In genomic region chr1:223340637-223341036, GRCh38 we compare ENCODE assay signal across 19 cellular contexts. TPM values are rescaled to one million over a fixed set of nuclear protein-coding genes. Genes with fewer than 3 reads are reported as not detected.
DNase-seq lines count a peak whose midpoint lies in the region; ATAC-seq and TF ChIP-seq lines count a peak whose summit lies in the region.
"Had no signal": no experiment of that assay in that cellular context is flagged by ENCODE, and none has a peak within 500 bp of the region (broad histone marks: within the 10 kb centered on the region; RNA-seq: fewer than 3 reads in every experiment).

No MANE protein-coding gene starts in this region.

- H3K9me3 ChIP-seq in left ventricle myocardium inferior (replicated peaks), result no peaks in the 10 kb centered on the region
- H3K9me3 ChIP-seq in smooth muscle cell (replicated peaks; ENCODE audit: low read depth), result no peaks in the 10 kb centered on the region
- H3K9me3 ChIP-seq: MG63 had no signal

- TF ChIP-seq CTCF in left ventricle myocardium inferior (IDR thresholded peaks at IDR 0.05; ENCODE audit: borderline replicate concordance) (no peak), glutamatergic neuron (IDR thresholded peaks at IDR 0.05; ENCODE audit: partially characterized antibody, unreplicated experiment) (no peak), smooth muscle cell (IDR thresholded peaks at IDR 0.05; ENCODE audit: borderline replicate concordance, insufficient read depth, poor library complexity, severe bottlenecking) (no peak)

- no peaks in the 10 kb centered on the region for H3K36me3 Mint-ChIP-seq in glutamatergic neuron (ENCODE audit: unreplicated experiment)
- H3K36me3 Mint-ChIP-seq: CD14-positive monocyte had no signal

- H3F3A ChIP-seq in smooth muscle cell (ENCODE audit: low read depth), result no peaks in the 10 kb centered on the region

- no peak overlapping the region for H2AFZ ChIP-seq in smooth muscle cell (ENCODE audit: low read depth)

- H3K4me3 Mint-ChIP-seq in glutamatergic neuron (ENCODE audit: unreplicated experiment), result peak overlapping the region; percentile 68
- H3K4me3 Mint-ChIP-seq: CD14-positive monocyte, HFFc6 had no signal

- H3K27ac Mint-ChIP-seq in glutamatergic neuron (ENCODE audit: unreplicated experiment), result peak overlapping the region; percentile 65
- H3K27ac Mint-ChIP-seq: HFFc6 had no signal

- H3K27me3 ChIP-seq in left ventricle myocardium inferior (ENCODE audit: low read depth) (no peaks in the 10 kb centered on the region), smooth muscle cell (ENCODE audit: low read depth) (no peaks in the 10 kb centered on the region)
- H3K27me3 ChIP-seq: MG63 had no signal

- ATAC-seq in left ventricle myocardium superior (no peak), left colon (no peak)
- ATAC-seq: HepG2, PC-3 had no signal

- intact Hi-C loops in left ventricle myocardium inferior (cut with micrococcal nuclease), result no loop called here
- intact Hi-C loops in left ventricle myocardium superior (cut with micrococcal nuclease), result no loop called here
- intact Hi-C loops in left colon (cut with DNase I, micrococcal nuclease), result no loop called here

- peaks cover 4% of the 10 kb centered on the region for H3K27me3 Mint-ChIP-seq in glutamatergic neuron (ENCODE audit: unreplicated experiment)

- no peaks in the 10 kb centered on the region for H4K20me1 ChIP-seq in smooth muscle cell (ENCODE audit: low read depth)

- H3K36me3 ChIP-seq in left ventricle myocardium inferior (no peaks in the 10 kb centered on the region), smooth muscle cell (ENCODE audit: low read depth) (no peaks in the 10 kb centered on the region)
- H3K36me3 ChIP-seq: MG63 had no signal

- H3K79me2 ChIP-seq in smooth muscle cell (ENCODE audit: low read depth), result no peaks in the 10 kb centered on the region

- H3K4me3 ChIP-seq in left ventricle myocardium inferior (no peak overlapping the region), smooth muscle cell (no peak overlapping the region)
- H3K4me3 ChIP-seq: MG63 had no signal

- H3K4me2 ChIP-seq in smooth muscle cell, result peak overlapping the region; percentile 18
- H3K4me2 ChIP-seq: KMS-11 had no signal

- 86% methylated on average over 3 of the region's 3 CpGs for WGBS in smooth muscle cell (ENCODE audit: low lambda C conversion rate)

- no peak overlapping the region for H3K9ac ChIP-seq in smooth muscle cell (ENCODE audit: low read depth)
- H3K9ac ChIP-seq: KMS-11 had no signal

- DNase-seq in left ventricle myocardium inferior (no peak), left ventricle myocardium superior (no peak), glutamatergic neuron (no peak), smooth muscle cell (lab: John Stamatoyannopoulos, UW; ENCODE audit: unreplicated experiment) (no peak), NCI-H187 treated with DMSO at 0.1 percent for 48 hours (lab: John Stamatoyannopoulos, UW) (no peak), left colon (no peak), foreskin melanocyte (no peak)
- DNase-seq: GDM1, H7, NCI-H1048, NCI-H2029 had no signal

- peaks cover 71% of the 10 kb centered on the region for H3K4me1 ChIP-seq in left ventricle myocardium inferior
- peaks cover 18% of the 10 kb centered on the region for H3K4me1 ChIP-seq in smooth muscle cell (ENCODE audit: low read depth)

- H3K4me1 Mint-ChIP-seq in glutamatergic neuron (ENCODE audit: low read depth, unreplicated experiment), result peaks cover 52% of the 10 kb centered on the region
- H3K4me1 Mint-ChIP-seq: CD14-positive monocyte had no signal

- H3K27ac ChIP-seq in left ventricle myocardium inferior (replicated peaks) (peak overlapping the region; percentile 84), angular gyrus (ENCODE audit: low read depth, low read length) (peak overlapping the region; percentile 22), smooth muscle cell (ENCODE audit: low read depth) (no peak overlapping the region)
- H3K27ac ChIP-seq: KMS-11 had no signal

- H3K9me3 Mint-ChIP-seq in glutamatergic neuron (ENCODE audit: unreplicated experiment), result peaks cover 4% of the 10 kb centered on the region
- H3K9me3 Mint-ChIP-seq: CD14-positive monocyte, HFFc6 had no signal

RNA-seq across cellular contexts. Expression of gene SUSD4, which starts 23.3 kb away (rescaled TPM):
- 2.5 TPM for total RNA-seq in left ventricle myocardium inferior
- 8.2 TPM for total RNA-seq in left ventricle myocardium superior
- total RNA-seq in glutamatergic neuron (ENCODE audit: unreplicated experiment), result 0.47 TPM
- total RNA-seq in smooth muscle cell, result 4.5 and 6.1 TPM in 2 replicates
- polyA plus RNA-seq in smooth muscle cell, result 4.8 and 5.1 TPM in 2 replicates
- under 1 TPM; 0.15 to 0.28 TPM for total RNA-seq in left colon
- total RNA-seq: HepG2, NCI-H460 had no signal
- polyA plus RNA-seq: HepG2 had no signal

RNA-seq across cellular contexts. Expression of gene CCDC185, which starts 52.6 kb away (rescaled TPM):
- total RNA-seq in left ventricle myocardium inferior (not detected), left ventricle myocardium superior (not detected), glutamatergic neuron (ENCODE audit: unreplicated experiment) (not detected), smooth muscle cell (not detected in 2 replicates), left colon (not detected)
- not detected in 2 replicates for polyA plus RNA-seq in smooth muscle cell
- total RNA-seq: H7, HepG2, HFFc6, NCI-H460, PC-3 had no signal
- polyA plus RNA-seq: CD14-positive monocyte, HepG2 had no signal
